Comparison of ENCODE assay signal across 9 cellular contexts in genomic region chr3:172152869-172153268, GRCh38.
DNase-seq lines count a peak whose midpoint lies in the region; ATAC-seq and FAIRE-seq lines count a peak whose summit lies in the region.
"Had no signal": no experiment of that assay in that cellular context is flagged by ENCODE, and none has a peak within 500 bp of the region (broad histone marks: within the 10 kb centered on the region; RNA-seq: fewer than 3 reads in every experiment).

No MANE protein-coding gene starts in this region.

- H3K27me3 ChIP-seq in BLaER1 = no peaks in the 10 kb centered on the region
- no peaks in the 10 kb centered on the region for H3K27me3 ChIP-seq in esophagus (ENCODE audit: control insufficient read depth in 1 of 2, insufficient read depth in 2 of 2, low read length in 2 of 2)
- H3K27me3 ChIP-seq in neuron (ENCODE audit: insufficient read depth, low read length) = no peaks in the 10 kb centered on the region

- WGBS in esophagus, 2 donors = 24 to 29% methylated on average over 7 of the region's 7 CpGs

- H3K4me1 ChIP-seq in BLaER1 (peaks cover 12% of the 10 kb centered on the region), esophagus (ENCODE audit: control insufficient read depth in 2 of 2, insufficient read depth in 2 of 2, low read length in 1 of 2) (peaks cover 0 to 2% of the 10 kb centered on the region in 2 donors), neuron (ENCODE audit: insufficient read depth, low read length) (peaks cover 49% of the 10 kb centered on the region)

- no peaks in the 10 kb centered on the region for H3K9me3 ChIP-seq in BLaER1
- no peaks in the 10 kb centered on the region for H3K9me3 ChIP-seq in esophagus (ENCODE audit: control insufficient read depth in 2 of 2, insufficient read depth in 1 of 2, low read depth in 1 of 2, low read length in 1 of 2)
- no peaks in the 10 kb centered on the region for H3K9me3 ChIP-seq in neuron (ENCODE audit: low read length)
- H3K9me3 ChIP-seq: mucosa of descending colon had no signal

- peak overlapping the region; percentile 41 for H3K4me2 ChIP-seq in BLaER1

- no peak overlapping the region for H2AFZ ChIP-seq in neuron (ENCODE audit: low read depth, low read length)

- peaks cover 30% of the 10 kb centered on the region for H4K20me1 ChIP-seq in BLaER1

- ATAC-seq in HG03521 (IDR thresholded peaks at IDR 0.05; ENCODE audit: unreplicated experiment) = no peak

- H3K9ac ChIP-seq in BLaER1 = no peak overlapping the region

- no peak overlapping the region for H3K27ac ChIP-seq in BLaER1
- H3K27ac ChIP-seq in esophagus (ENCODE audit: low read depth in 2 of 2, low read length in 1 of 2) = peak overlapping the region; percentile 60 to 90

- H3K4me3 ChIP-seq in BLaER1 (no peak overlapping the region), esophagus (ENCODE audit: low read depth in 1 of 2, low read length in 2 of 2) (no peak overlapping the region), neuron (ENCODE audit: low read length) (peak overlapping the region; percentile 3)
- H3K4me3 ChIP-seq: mucosa of descending colon had no signal

- no peak for FAIRE-seq in RCC 7860 (lab: Jason Lieb, UNC)
- FAIRE-seq in HTR-8/SVneo (lab: Jason Lieb, UNC) = no peak

- peak; percentile 45 for DNase-seq in RCC 7860 (ENCODE audit: low spot score)
- no peak for DNase-seq in HTR-8/SVneo (ENCODE audit: insufficient read length, low spot score)
- no peak for DNase-seq in SIG-M5 treated with dmso at 0.1 percent for 504 hours (lab: John Stamatoyannopoulos, UW; ENCODE audit: unreplicated experiment)
- no peak for DNase-seq in C1 segment of cervical spinal cord (lab: John Stamatoyannopoulos, UW)

- H3K36me3 ChIP-seq in BLaER1 (no peaks in the 10 kb centered on the region), esophagus (ENCODE audit: control insufficient read depth in 2 of 2, insufficient read depth in 2 of 2, low read length in 1 of 2) (no peaks in the 10 kb centered on the region), neuron (ENCODE audit: insufficient read depth, low read length) (no peaks in the 10 kb centered on the region)
